8 cellular contexts compared by ENCODE assay signal in genomic region chr6:12169377-12169776, GRCh38.
"Had no signal": no experiment of that assay in that cellular context is flagged by ENCODE, and none has a peak within 500 bp of the region (broad histone marks: within the 10 kb centered on the region; RNA-seq: fewer than 3 reads in every experiment).

No MANE protein-coding gene starts in this region.

- H3K4me3 Mint-ChIP-seq: IgD-negative memory B cell had no signal

- H3K9me3 Mint-ChIP-seq: IgD-negative memory B cell had no signal

- H3K4me3 ChIP-seq: K562 had no signal

- ATAC-seq: HepG2 had no signal

- DNase-seq: IMR-90, KBM-7, KG1 had no signal

- H3K27ac Mint-ChIP-seq: IgD-negative memory B cell had no signal

- H3K4me1 Mint-ChIP-seq: IgD-negative memory B cell had no signal

- H3K27me3 Mint-ChIP-seq: IgD-negative memory B cell had no signal

- H3K27ac ChIP-seq: HL-60, KMS-11 had no signal
